Comparison of ENCODE assay signal across 1 cellular context in the genomic region with DNA sequence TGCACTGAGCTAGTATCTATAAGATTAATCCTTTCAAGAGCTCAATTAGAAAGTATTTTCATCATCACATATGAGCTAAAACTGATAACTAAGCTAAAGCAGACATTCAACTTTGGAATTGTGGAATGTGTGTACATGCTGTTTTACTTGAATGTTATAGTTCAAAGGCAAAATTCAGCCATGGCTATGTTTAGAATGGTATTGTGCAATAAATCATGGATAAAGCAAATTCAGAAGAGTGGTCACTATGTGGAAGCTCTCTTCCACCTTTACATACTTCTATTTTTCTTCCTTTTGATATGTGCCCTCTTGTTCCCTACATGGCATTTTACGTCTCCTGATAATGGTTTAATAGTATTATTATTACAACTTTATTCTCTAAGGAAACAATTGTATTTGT.
TF ChIP-seq lines count a peak whose summit lies in the region.

No MANE protein-coding gene starts in this region.

TF ChIP-seq in K562, 482 proteins besides CTCF, POLR2A, EP300 and RAD21 (continued from another document):
- TF ChIP-seq, protein P1, sequence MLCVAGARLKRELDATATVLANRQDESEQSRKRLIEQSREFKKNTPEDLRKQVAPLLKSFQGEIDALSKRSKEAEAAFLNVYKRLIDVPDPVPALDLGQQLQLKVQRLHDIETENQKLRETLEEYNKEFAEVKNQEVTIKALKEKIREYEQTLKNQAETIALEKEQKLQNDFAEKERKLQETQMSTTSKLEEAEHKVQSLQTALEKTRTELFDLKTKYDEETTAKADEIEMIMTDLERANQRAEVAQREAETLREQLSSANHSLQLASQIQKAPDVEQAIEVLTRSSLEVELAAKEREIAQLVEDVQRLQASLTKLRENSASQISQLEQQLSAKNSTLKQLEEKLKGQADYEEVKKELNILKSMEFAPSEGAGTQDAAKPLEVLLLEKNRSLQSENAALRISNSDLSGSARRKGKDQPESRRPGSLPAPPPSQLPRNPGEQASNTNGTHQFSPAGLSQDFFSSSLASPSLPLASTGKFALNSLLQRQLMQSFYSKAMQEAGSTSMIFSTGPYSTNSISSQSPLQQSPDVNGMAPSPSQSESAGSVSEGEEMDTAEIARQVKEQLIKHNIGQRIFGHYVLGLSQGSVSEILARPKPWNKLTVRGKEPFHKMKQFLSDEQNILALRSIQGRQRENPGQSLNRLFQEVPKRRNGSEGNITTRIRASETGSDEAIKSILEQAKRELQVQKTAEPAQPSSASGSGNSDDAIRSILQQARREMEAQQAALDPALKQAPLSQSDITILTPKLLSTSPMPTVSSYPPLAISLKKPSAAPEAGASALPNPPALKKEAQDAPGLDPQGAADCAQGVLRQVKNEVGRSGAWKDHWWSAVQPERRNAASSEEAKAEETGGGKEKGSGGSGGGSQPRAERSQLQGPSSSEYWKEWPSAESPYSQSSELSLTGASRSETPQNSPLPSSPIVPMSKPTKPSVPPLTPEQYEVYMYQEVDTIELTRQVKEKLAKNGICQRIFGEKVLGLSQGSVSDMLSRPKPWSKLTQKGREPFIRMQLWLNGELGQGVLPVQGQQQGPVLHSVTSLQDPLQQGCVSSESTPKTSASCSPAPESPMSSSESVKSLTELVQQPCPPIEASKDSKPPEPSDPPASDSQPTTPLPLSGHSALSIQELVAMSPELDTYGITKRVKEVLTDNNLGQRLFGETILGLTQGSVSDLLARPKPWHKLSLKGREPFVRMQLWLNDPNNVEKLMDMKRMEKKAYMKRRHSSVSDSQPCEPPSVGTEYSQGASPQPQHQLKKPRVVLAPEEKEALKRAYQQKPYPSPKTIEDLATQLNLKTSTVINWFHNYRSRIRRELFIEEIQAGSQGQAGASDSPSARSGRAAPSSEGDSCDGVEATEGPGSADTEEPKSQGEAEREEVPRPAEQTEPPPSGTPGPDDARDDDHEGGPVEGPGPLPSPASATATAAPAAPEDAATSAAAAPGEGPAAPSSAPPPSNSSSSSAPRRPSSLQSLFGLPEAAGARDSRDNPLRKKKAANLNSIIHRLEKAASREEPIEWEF (CRISPR knock-in tag; IDR thresholded peaks at IDR 0.05): no peak
- no peak for TF ChIP-seq CEBPG (CRISPR knock-in tag; IDR thresholded peaks at IDR 0.05)
- TF ChIP-seq CEBPG (tag; conservative IDR thresholded peaks at IDR 0.05 in 1 of 2, IDR thresholded peaks at IDR 0.05 in 1 of 2): peak in 1 of 2 experiments; percentile 72; a peak in 2 of 4 replicates
